Comparison of ENCODE assay signal across 9 cellular contexts in the genomic region with DNA sequence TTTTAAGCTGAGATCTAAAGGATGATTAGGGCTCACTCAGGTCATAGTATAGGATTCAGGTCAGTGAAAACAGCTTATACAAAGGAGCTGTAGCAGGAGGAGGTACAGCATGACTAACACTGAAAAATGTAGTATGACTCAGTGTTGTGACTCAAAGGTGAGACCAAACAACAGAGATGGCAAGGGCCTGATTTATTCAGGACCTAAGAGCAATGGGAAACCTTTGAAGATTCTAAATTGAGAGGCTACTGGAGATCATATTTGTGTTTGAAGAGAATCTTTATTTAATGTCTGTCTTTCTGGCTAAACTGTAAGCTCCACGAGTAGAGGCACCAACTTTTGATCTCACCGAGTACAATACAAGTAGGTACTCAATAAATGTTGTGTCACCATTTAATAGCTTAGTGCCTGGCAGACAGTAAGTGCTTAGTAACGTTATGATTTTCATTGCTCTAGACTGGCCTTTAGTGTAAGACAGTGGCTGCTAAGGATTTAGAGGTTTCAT. TPM values are rescaled to one million over a fixed set of nuclear protein-coding genes. Genes with fewer than 3 reads are reported as not detected.
DNase-seq lines count a peak whose midpoint lies in the region; ATAC-seq and TF ChIP-seq lines count a peak whose summit lies in the region.
"Had no signal": no experiment of that assay in that cellular context is flagged by ENCODE, and none has a peak within 500 bp of the region (broad histone marks: within the 10 kb centered on the region; RNA-seq: fewer than 3 reads in every experiment).

No MANE protein-coding gene starts in this region.

- intact Hi-C loops in left ventricle myocardium superior (cut with micrococcal nuclease), result no loop called here

- H3K36me3 ChIP-seq in right atrium auricular region, result peaks cover 10% of the 10 kb centered on the region

- H3K27ac ChIP-seq in right atrium auricular region, result peak overlapping the region in 1 of 2 donors; percentile 29

- H3K4me1 ChIP-seq in right atrium auricular region, result no peaks in the 10 kb centered on the region

- ATAC-seq in left ventricle myocardium superior, result peak; percentile 44
- ATAC-seq in GM21528 (IDR thresholded peaks at IDR 0.05; ENCODE audit: low FRiP score, unreplicated experiment), result no peak

- H3K4me3 ChIP-seq in right atrium auricular region (no peak overlapping the region), fibroblast of mammary gland (ENCODE audit: control insufficient read depth, low read depth, low read length) (no peak overlapping the region)

- no peaks in the 10 kb centered on the region for H3K27me3 ChIP-seq in right atrium auricular region

- no peaks in the 10 kb centered on the region for H3K9me3 ChIP-seq in right atrium auricular region

- TF ChIP-seq CTCF in right atrium auricular region (IDR thresholded peaks at IDR 0.05) (no peak), fibroblast of mammary gland (conservative IDR thresholded peaks at IDR 0.05; ENCODE audit: control insufficient read depth, insufficient read depth, low read depth, low read length) (no peak)

- DNase-seq in left ventricle myocardium superior (no peak), right atrium auricular region (ENCODE audit: low spot score) (no peak), M059J (ENCODE audit: low read depth) (peak; percentile 92), fibroblast of mammary gland (ENCODE audit: low read depth) (peak; percentile 83), globus pallidus (ENCODE audit: low spot score) (no peak)
- no peak for DNase-seq in effector CD4-positive, alpha-beta T cell
- DNase-seq in stimulated activated CD8-positive, alpha-beta memory T cell treated with anti-CD3 and anti-CD28 coated beads, Interleukin-4, amount 100 ng/mL, for 48 hours, result no peak
- DNase-seq: DND-41 had no signal

RNA-seq across cellular contexts. Expression of gene PRKAA2, which starts 43.5 kb away (rescaled TPM):
- total RNA-seq in left ventricle myocardium superior, result 88.0 TPM
- 10 to 100 TPM; 98.7 to 99.4 TPM for total RNA-seq in right atrium auricular region
- total RNA-seq in M059J (2014; rRNA removed; shearing (Covaris generic)), result 2.0 and 3.4 TPM in 2 replicates

Comparison
In these comparisons a context has a peak if more than half of its experiments do, and no peak if none do; other contexts are left out.
1. DNase-seq: peak in M059J (single experiment) and fibroblast of mammary gland (single experiment); none in left ventricle myocardium superior (single experiment), right atrium auricular region (single experiment), globus pallidus (single experiment), effector CD4-positive, alpha-beta T cell (single experiment) and stimulated activated CD8-positive, alpha-beta memory T cell treated with anti-CD3 and anti-CD28 coated beads, Interleukin-4, amount 100 ng/mL, for 48 hours (single experiment).
2. RNA of gene PRKAA2, which starts 43.5 kb away (total RNA-seq): 98.7 to 99.4 TPM in right atrium auricular region and 88.0 TPM in left ventricle myocardium superior (single experiment); 2.0 to 3.4 TPM in M059J; every median in the first group is over 10 times any median in the second.